8 cellular contexts compared by ENCODE assay signal in the genomic region with DNA sequence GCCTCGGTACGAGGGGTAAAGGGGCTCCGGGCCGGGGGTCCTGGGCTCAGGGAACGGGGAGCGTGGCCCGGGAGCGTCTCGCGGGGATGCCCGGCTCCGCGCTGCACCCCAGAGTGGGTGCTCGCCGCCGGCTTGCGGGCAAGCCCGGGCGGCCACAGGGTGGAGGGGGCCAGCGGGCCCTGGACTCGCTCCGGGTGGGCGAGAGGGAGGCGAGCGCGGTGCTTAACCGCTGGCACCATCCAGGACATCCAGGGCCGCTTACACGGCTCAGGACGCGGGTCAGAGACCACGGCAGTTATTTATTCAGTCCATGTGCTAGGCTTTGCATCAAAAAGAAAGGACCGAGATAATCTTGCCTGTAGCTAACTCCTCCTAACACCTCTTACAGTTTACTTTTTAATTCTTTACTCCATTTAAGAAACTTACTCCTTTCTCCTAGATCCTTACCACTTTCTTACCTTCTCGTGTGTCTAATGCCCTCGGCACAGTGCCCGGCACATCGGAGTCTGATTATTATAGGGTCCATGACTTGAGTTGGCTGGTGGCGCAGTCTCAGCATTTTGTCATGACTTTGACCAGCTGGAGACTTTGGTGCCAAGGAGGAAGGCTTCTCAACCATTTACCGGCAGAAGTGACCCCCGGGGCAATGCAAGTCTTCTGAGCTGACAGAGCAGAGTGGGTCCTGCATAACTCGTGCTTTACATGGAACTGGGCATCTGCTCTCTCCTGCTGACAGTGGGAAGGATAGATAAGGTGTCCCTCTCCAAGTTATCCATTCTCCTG. TPM values are rescaled to one million over a fixed set of nuclear protein-coding genes. Genes with fewer than 3 reads are reported as not detected.
A peak's percentile ranks its signal among the peaks of the same experiment; 100 is the strongest.
DNase-seq lines count a peak whose midpoint lies in the region; ATAC-seq and TF ChIP-seq lines count a peak whose summit lies in the region.

No MANE protein-coding gene starts in this region.

- ATAC-seq in activated CD4-positive, CD25-positive, alpha-beta regulatory T cell treated with anti-CD3 and anti-CD28 coated beads, Interleukin-2, amount 50 U/mL, for 24 hours, result peak; percentile 10 to 39
- ATAC-seq in HG03095 (IDR thresholded peaks at IDR 0.05; ENCODE audit: unreplicated experiment), result peak; percentile 6

- H3K4me3 ChIP-seq in cardiac muscle cell, result peak overlapping the region; percentile 49

- no peak for TF ChIP-seq CTCF in VCaP (conservative IDR thresholded peaks at IDR 0.05)
- TF ChIP-seq CTCF in cardiac muscle cell (IDR thresholded peaks at IDR 0.05; ENCODE audit: low read depth, low read length), result no peak

- no peaks in the 10 kb centered on the region for H3K9me3 ChIP-seq in cardiac muscle cell (ENCODE audit: low read depth)

- H3K27me3 ChIP-seq in cardiac muscle cell, result no peaks in the 10 kb centered on the region

- DNase-seq in activated CD4-positive, CD25-positive, alpha-beta regulatory T cell treated with anti-CD3 and anti-CD28 coated beads, Interleukin-2, amount 50 U/mL, for 72 hours, result no peak
- peak in 1 of 2 donors; percentile 21 for DNase-seq in cardiac muscle cell (ENCODE audit: low read depth in 1 of 2, low spot score in 1 of 2)
- DNase-seq in retina, result peak; percentile 73
- DNase-seq in activated gamma-delta T cell (lab: John Stamatoyannopoulos, UW), result no peak
- DNase-seq in NCI-H2227 (lab: John Stamatoyannopoulos, UW; ENCODE audit: unreplicated experiment), result no peak

- H3K36me3 ChIP-seq in cardiac muscle cell, result no peaks in the 10 kb centered on the region

- H3K27ac ChIP-seq in VCaP, result peak overlapping the region; percentile 88
- H3K27ac ChIP-seq in cardiac muscle cell, result peak overlapping the region; percentile 64

- peaks cover 31% of the 10 kb centered on the region for H3K4me1 ChIP-seq in cardiac muscle cell (ENCODE audit: low read depth)

RNA-seq across cellular contexts. Expression of a gene that starts 0.4 kb away (rescaled TPM):
- total RNA-seq in cardiac muscle cell, result 11.0 and 18.0 TPM in 2 replicates
- polyA plus RNA-seq in cardiac muscle cell, result 27.2 and 36.1 TPM in 2 replicates
